ENCODE assay signal across 1 cellular context in the genomic region with DNA sequence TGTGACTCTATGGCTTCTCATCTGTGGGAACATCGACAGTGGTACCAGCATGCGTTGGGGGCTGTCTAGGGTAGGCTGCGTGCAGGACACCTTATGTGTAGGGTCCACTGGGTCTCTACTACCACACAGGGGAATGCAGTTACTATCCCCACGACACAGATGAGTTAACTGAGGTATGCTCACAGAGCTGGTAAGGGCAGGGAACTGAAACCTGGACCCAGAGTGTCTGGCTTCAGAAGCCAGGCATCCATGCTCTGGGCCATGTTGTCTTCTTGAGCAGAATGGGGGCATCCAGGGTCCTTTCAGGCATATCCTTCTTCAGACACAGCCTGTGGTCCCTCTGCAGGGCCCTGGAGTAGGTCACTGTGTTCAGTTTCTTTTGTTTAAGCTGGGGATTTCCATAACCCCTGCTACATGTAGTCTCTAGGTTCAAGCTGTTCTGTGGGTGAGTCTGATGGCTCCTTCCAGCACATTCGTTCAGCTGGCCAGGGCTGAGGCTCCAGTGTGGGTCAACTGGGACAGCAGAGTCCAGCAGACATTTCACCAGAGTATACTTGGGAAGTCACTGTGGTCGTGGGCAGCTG.
TF ChIP-seq lines count a peak whose summit lies in the region.

No MANE protein-coding gene starts in this region.

TF ChIP-seq in WTC11, 78 proteins besides CTCF, POLR2A, EP300 and RAD21 (continued from another document):
- TF ChIP-seq ZNF512 (CRISPR knock-in tag; IDR thresholded peaks at IDR 0.05; ENCODE audit: borderline replicate concordance) (no peak), TP53 (CRISPR knock-in tag; IDR thresholded peaks at IDR 0.05) (no peak), SOX15 (CRISPR knock-in tag; IDR thresholded peaks at IDR 0.05) (no peak), HMGA2 (CRISPR knock-in tag; IDR thresholded peaks at IDR 0.05) (no peak), CREM (CRISPR knock-in tag; IDR thresholded peaks at IDR 0.05) (no peak), GABPB1 (CRISPR knock-in tag; IDR thresholded peaks at IDR 0.05) (no peak), OVOL2 (CRISPR knock-in tag; IDR thresholded peaks at IDR 0.05; ENCODE audit: borderline replicate concordance) (no peak), ZNF671 (CRISPR knock-in tag; IDR thresholded peaks at IDR 0.05) (no peak), ZNF263 (CRISPR knock-in tag; IDR thresholded peaks at IDR 0.05; ENCODE audit: low read depth) (no peak), MXD4 (CRISPR knock-in tag; IDR thresholded peaks at IDR 0.05; ENCODE audit: borderline replicate concordance) (no peak), PRRX2 (CRISPR knock-in tag; IDR thresholded peaks at IDR 0.05) (no peak)
- TF ChIP-seq, protein P1, sequence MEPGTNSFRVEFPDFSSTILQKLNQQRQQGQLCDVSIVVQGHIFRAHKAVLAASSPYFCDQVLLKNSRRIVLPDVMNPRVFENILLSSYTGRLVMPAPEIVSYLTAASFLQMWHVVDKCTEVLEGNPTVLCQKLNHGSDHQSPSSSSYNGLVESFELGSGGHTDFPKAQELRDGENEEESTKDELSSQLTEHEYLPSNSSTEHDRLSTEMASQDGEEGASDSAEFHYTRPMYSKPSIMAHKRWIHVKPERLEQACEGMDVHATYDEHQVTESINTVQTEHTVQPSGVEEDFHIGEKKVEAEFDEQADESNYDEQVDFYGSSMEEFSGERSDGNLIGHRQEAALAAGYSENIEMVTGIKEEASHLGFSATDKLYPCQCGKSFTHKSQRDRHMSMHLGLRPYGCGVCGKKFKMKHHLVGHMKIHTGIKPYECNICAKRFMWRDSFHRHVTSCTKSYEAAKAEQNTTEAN (CRISPR knock-in tag; IDR thresholded peaks at IDR 0.05), result no peak
- TF ChIP-seq, protein P2, sequence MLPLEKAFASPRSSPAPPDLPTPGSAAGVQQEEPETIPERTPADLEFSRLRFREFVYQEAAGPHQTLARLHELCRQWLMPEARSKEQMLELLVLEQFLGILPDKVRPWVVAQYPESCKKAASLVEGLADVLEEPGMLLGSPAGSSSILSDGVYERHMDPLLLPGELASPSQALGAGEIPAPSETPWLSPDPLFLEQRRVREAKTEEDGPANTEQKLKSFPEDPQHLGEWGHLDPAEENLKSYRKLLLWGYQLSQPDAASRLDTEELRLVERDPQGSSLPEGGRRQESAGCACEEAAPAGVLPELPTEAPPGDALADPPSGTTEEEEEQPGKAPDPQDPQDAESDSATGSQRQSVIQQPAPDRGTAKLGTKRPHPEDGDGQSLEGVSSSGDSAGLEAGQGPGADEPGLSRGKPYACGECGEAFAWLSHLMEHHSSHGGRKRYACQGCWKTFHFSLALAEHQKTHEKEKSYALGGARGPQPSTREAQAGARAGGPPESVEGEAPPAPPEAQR (CRISPR knock-in tag; IDR thresholded peaks at IDR 0.05), result no peak
TF ChIP-seq in WTC11: peak in this region for 0.
